ENCODE assay signal across 1 cellular context in the genomic region with DNA sequence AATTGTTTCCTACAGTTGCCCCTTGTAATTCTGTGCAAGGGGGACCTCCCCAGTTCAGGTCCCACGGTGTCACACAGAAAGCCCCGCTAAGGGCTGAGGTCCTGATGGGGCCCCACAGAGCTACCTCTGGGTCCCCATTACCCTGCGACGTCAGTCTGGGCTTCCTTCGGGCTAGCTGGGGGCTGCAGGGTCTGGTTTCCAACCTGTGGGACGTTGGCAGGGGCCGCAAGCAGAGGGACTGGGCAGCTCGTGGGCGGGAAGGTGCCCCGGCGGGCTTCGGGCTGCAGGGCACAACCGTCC.
TF ChIP-seq lines count a peak whose summit lies in the region.

No MANE protein-coding gene starts in this region.

TF ChIP-seq in GM12878, 131 proteins besides CTCF, POLR2A, EP300 and RAD21:
- TF ChIP-seq FOXM1 (IDR thresholded peaks at IDR 0.05; ENCODE audit: low read depth, low read length) (no peak), LARP7 (IDR thresholded peaks at IDR 0.05) (0 out of 2 replicates have a peak, but pooled peaks have one; percentile 7), CREB1 (IDR thresholded peaks at IDR 0.05; ENCODE audit: low read depth) (0 out of 2 replicates have a peak, but pooled peaks have one; percentile 8), POLR2AphosphoS2 (IDR thresholded peaks at IDR 0.05; ENCODE audit: low read depth, low read length) (no peak), SUZ12 (IDR thresholded peaks at IDR 0.05; ENCODE audit: unreplicated experiment) (no peak), GABPA (IDR thresholded peaks at IDR 0.05; ENCODE audit: low read depth) (no peak), NR2C1 (IDR thresholded peaks at IDR 0.05) (no peak), ZBTB40 (IDR thresholded peaks at IDR 0.05; ENCODE audit: borderline replicate concordance) (no peak), SMARCA5 (IDR thresholded peaks at IDR 0.05) (no peak)
- TF ChIP-seq, protein P1, sequence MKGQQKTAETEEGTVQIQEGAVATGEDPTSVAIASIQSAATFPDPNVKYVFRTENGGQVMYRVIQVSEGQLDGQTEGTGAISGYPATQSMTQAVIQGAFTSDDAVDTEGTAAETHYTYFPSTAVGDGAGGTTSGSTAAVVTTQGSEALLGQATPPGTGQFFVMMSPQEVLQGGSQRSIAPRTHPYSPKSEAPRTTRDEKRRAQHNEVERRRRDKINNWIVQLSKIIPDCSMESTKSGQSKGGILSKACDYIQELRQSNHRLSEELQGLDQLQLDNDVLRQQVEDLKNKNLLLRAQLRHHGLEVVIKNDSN (IDR thresholded peaks at IDR 0.05; ENCODE audit: borderline replicate concordance, extremely low read length, insufficient read depth, low read depth, low read length) = no peak
